1 cellular context compared by ENCODE assay signal in genomic region chr3:32467333-32468070, GRCh38.
TF ChIP-seq lines count a peak whose summit lies in the region.

No MANE protein-coding gene starts in this region.

TF ChIP-seq in K562, 482 proteins besides CTCF, POLR2A, EP300 and RAD21 (continued from another document and continues in another):
- TF ChIP-seq UBTF (IDR thresholded peaks at IDR 0.05; ENCODE audit: borderline replicate concordance in 1 of 2, low read depth in 2 of 2, low read length in 2 of 2) (0 out of 4 replicates have a peak, but pooled peaks of 1 of the 2 experiments have one; percentile 52), ZNF589 (CRISPR knock-in tag; IDR thresholded peaks at IDR 0.05; ENCODE audit: low read depth) (no peak), GATAD2B (IDR thresholded peaks at IDR 0.05; ENCODE audit: borderline replicate concordance) (no peak), ZNF263 (CRISPR knock-in tag; IDR thresholded peaks at IDR 0.05; ENCODE audit: borderline replicate concordance) (no peak), SAFB (IDR thresholded peaks at IDR 0.05; ENCODE audit: borderline replicate concordance, low read depth, low read length) (no peak), POLR2G (IDR thresholded peaks at IDR 0.05; ENCODE audit: low read depth, low read length) (peak; percentile 45), TAF15 (IDR thresholded peaks at IDR 0.05; ENCODE audit: low read depth, low read length) (no peak), BCLAF1 (IDR thresholded peaks at IDR 0.05; ENCODE audit: borderline replicate concordance in 1 of 2, control insufficient read depth in 1 of 2, low read depth in 2 of 2, low read length in 1 of 2) (no peak), RFX5 (IDR thresholded peaks at IDR 0.05; ENCODE audit: low read depth, low read length) (no peak), MTA1 (IDR thresholded peaks at IDR 0.05; ENCODE audit: borderline replicate concordance) (no peak), BACH1 (tag; IDR thresholded peaks at IDR 0.05) (no peak), KDM2B (CRISPR knock-in tag; IDR thresholded peaks at IDR 0.05) (no peak), KLF16 (IDR thresholded peaks at IDR 0.05) (0 out of 2 replicates have a peak, but pooled peaks have one; percentile 17), RBM17 (IDR thresholded peaks at IDR 0.05; ENCODE audit: borderline replicate concordance, low read depth, low read length) (no peak), RCOR1 (IDR thresholded peaks at IDR 0.05; ENCODE audit: borderline replicate concordance in 1 of 2, low read depth in 2 of 2, low read length in 2 of 2) (peak in 1 of 2 experiments; percentile 27; a peak in 1 of 4 replicates), DPF2 (IDR thresholded peaks at IDR 0.05) (no peak), ID3 (CRISPR knock-in tag; IDR thresholded peaks at IDR 0.05) (no peak), ID3 (tag; IDR thresholded peaks at IDR 0.05) (no peak), SMARCE1 (IDR thresholded peaks at IDR 0.05) (no peak), ZNF121 (CRISPR knock-in tag; conservative IDR thresholded peaks at IDR 0.05) (no peak), PPARD (CRISPR knock-in tag; IDR thresholded peaks at IDR 0.05) (no peak), U2AF1 (optimal IDR thresholded peaks at IDR 0.05; ENCODE audit: low read depth, low read length) (no peak), ZNF512 (tag; IDR thresholded peaks at IDR 0.05) (no peak), NFXL1 (CRISPR knock-in tag; IDR thresholded peaks at IDR 0.05) (no peak), RBM22 (IDR thresholded peaks at IDR 0.05; ENCODE audit: low read depth, low read length, poor library complexity, severe bottlenecking) (peak; percentile 55), ZNF740 (CRISPR knock-in tag; IDR thresholded peaks at IDR 0.05) (no peak), ZNF740 (tag; IDR thresholded peaks at IDR 0.05) (no peak), ZNF217 (CRISPR knock-in tag; IDR thresholded peaks at IDR 0.05) (no peak), SNAPC5 (CRISPR knock-in tag; IDR thresholded peaks at IDR 0.05) (no peak), POU5F1 (IDR thresholded peaks at IDR 0.05; ENCODE audit: borderline replicate concordance, low read depth, low read length, partially characterized antibody) (no peak), TAF7 (tag; IDR thresholded peaks at IDR 0.05) (no peak), XRCC5 (IDR thresholded peaks at IDR 0.05; ENCODE audit: low read depth, low read length) (peak; percentile 90), SMC3 (conservative IDR thresholded peaks at IDR 0.05; ENCODE audit: insufficient read depth, low read depth, low read length) (peak; percentile 86), ZNF140 (CRISPR knock-in tag; IDR thresholded peaks at IDR 0.05) (no peak), ZNF609 (CRISPR knock-in tag; IDR thresholded peaks at IDR 0.05; ENCODE audit: borderline replicate concordance) (no peak), IRF1 (CRISPR knock-in tag; IDR thresholded peaks at IDR 0.05; ENCODE audit: borderline replicate concordance) (no peak), ZNF445 (CRISPR knock-in tag; IDR thresholded peaks at IDR 0.05; ENCODE audit: low read depth) (no peak), SIN3B (IDR thresholded peaks at IDR 0.05; ENCODE audit: low read depth) (no peak), CCNT2 (IDR thresholded peaks at IDR 0.05; ENCODE audit: borderline replicate concordance, extremely low read depth, insufficient read length, low read depth, low read length) (peak; percentile 42), ZNF586 (CRISPR knock-in tag; conservative IDR thresholded peaks at IDR 0.05) (no peak), DEAF1 (CRISPR knock-in tag; IDR thresholded peaks at IDR 0.05) (peak; percentile 34; the same call in 1 of the 2 replicates), USF2 (CRISPR knock-in tag; IDR thresholded peaks at IDR 0.05) (no peak), PTTG1 (tag; IDR thresholded peaks at IDR 0.05; ENCODE audit: low read depth) (no peak), POLR2AphosphoS2 (IDR thresholded peaks at IDR 0.05; ENCODE audit: low read length) (no peak), XRCC4 (IDR thresholded peaks at IDR 0.05; ENCODE audit: extremely low read depth, insufficient read depth, insufficient read length) (no peak), ZC3H8 (IDR thresholded peaks at IDR 0.05) (no peak), PHB2 (IDR thresholded peaks at IDR 0.05; ENCODE audit: low read depth) (no peak), CREM (IDR thresholded peaks at IDR 0.05; ENCODE audit: low read depth) (peak; percentile 51)
